In the genomic region with DNA sequence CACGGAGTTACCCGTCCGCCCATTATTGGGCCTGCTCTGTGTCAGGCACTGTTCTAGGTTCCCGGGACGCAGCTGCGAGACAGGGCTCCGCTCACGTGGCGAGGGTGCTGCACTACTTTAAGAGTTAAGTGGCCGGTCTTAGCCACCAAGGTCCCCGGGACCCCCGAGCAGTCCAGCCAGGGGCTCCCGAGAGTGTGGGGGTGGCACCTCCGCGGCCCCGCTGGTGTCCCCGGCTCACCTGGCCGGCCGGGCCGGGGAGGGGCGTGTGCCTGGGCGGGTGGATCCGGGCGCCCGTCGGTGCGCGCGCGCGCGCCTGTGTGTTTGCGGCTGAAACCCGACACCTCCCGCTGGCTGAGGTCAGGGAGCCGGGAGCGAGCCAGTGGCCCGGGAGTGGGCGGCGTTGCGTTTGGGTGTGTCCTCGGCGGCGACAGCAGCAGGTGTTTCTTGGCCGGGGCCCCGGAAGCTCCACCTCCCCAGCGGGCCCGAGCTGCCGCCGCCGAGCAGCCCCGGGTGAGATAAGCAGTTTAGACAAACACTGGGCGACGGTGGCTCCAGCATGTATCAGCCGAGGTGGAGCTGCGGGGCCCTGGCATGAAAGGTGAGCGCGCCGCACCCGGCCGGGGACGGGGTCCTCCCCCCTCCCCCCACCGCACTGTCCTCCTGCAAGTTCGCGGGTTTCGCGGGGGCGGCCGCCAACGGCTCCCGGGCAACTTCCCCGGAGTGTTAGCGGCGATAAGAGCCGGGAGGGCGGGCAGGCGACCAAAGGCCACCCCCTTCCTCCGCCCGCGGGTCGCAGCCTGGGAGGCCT, we compare ENCODE assay signal across 8 cellular contexts. TPM values are rescaled to one million over a fixed set of nuclear protein-coding genes. Genes with fewer than 3 reads are reported as not detected.
DNase-seq lines count a peak whose midpoint lies in the region; ATAC-seq and TF ChIP-seq lines count a peak whose summit lies in the region.

A gene (plus strand): TSS at position 522 of the 808 bp plus-strand sequence. CDS start 70 bp downstream, at position 592.

- peak within 1 kb of the TSS; percentile 62 to 82 (median 70) for H3K4me3 ChIP-seq in BLaER1 treated with 17β-estradiol and CSF1 and Interleukin-3, amounts not matched to agents 10 nM and 100 nM
- H3K4me3 ChIP-seq in ectodermal cell (ENCODE audit: insufficient read depth, low read depth, low read length) (peak within 1 kb of the TSS; percentile 40), lower lobe of right lung (peak within 1 kb of the TSS; percentile 71)

- H4K20me1 ChIP-seq in BLaER1 treated with 17β-estradiol and CSF1 and Interleukin-3, amounts not matched to agents 10 nM and 100 nM, result peaks cover 44 to 77% (median 60%) of the 10 kb centered on the region in 11 experiments

- 0 to 1% methylated on average over 81 of the region's 81 CpGs for WGBS in ectodermal cell, 2 experiments

- H3K4me1 ChIP-seq in BLaER1 treated with 17β-estradiol and CSF1 and Interleukin-3, amounts not matched to agents 10 nM and 100 nM, result peaks cover 49 to 85% (median 79%) of the 10 kb centered on the region in 10 experiments
- peaks cover 43% of the 10 kb centered on the region for H3K4me1 ChIP-seq in ectodermal cell (ENCODE audit: control insufficient read depth, insufficient read depth, low read length)
- peaks cover 83% of the 10 kb centered on the region for H3K4me1 ChIP-seq in lower lobe of right lung

- H3K9ac ChIP-seq in BLaER1 treated with 17β-estradiol and CSF1 and Interleukin-3, amounts not matched to agents 10 nM and 100 nM, result peak within 1 kb of the TSS; percentile 66 to 86 (median 79)

- no peak for TF ChIP-seq CTCF in lower lobe of right lung (IDR thresholded peaks at IDR 0.05)

- intact Hi-C loops in lower lobe of right lung (cut with DNase I), result no loop called here

- peaks cover 0 to 5% (median 0%) of the 10 kb centered on the region in 11 experiments; a peak in 2 of 22 replicates for H3K36me3 ChIP-seq in BLaER1 treated with 17β-estradiol and CSF1 and Interleukin-3, amounts not matched to agents 10 nM and 100 nM
- H3K36me3 ChIP-seq in ectodermal cell (ENCODE audit: control insufficient read depth, insufficient read depth, low read length) (no peaks in the 10 kb centered on the region), lower lobe of right lung (peaks cover 3% of the 10 kb centered on the region)

- H3K27me3 ChIP-seq in BLaER1 treated with 17β-estradiol and CSF1 and Interleukin-3, amounts not matched to agents 10 nM and 100 nM, result peaks cover 0 to 20% (median 0%) of the 10 kb centered on the region in 11 experiments; a peak in 6 of 22 replicates
- H3K27me3 ChIP-seq in ectodermal cell (ENCODE audit: control insufficient read depth, insufficient read depth, low read length, poor library complexity, severe bottlenecking) (peaks cover 70% of the 10 kb centered on the region), lower lobe of right lung (ENCODE audit: low read depth) (no peaks in the 10 kb centered on the region)

- DNase-seq in GM19238 (ENCODE audit: insufficient read length, low spot score), result peak; percentile 92
- DNase-seq in NCI-H460 (ENCODE audit: extremely low read depth, low read depth), result peak; percentile 83
- peak; percentile 76 for DNase-seq in activated CD4-positive, alpha-beta T cell treated with anti-CD3 and anti-CD28 coated beads for 48 hours
- DNase-seq in lower lobe of right lung, result peak; percentile 97
- DNase-seq in stimulated activated CD8-positive, alpha-beta memory T cell treated with anti-CD3 and anti-CD28 coated beads, Interleukin-2, amount 100 ng/mL, for 48 hours (ENCODE audit: low read depth in 2 of 2), result peak; percentile 67 to 69

- H3K27ac ChIP-seq in BLaER1 treated with 17β-estradiol and CSF1 and Interleukin-3, amounts not matched to agents 10 nM and 100 nM, result peak within 1 kb of the TSS in 10 of 11 experiments; percentile 49 to 87 (median 77); a peak in 21 of 22 replicates
- H3K27ac ChIP-seq in ectodermal cell (ENCODE audit: insufficient read depth, low read depth, low read length, poor library complexity, severe bottlenecking) (peak within 1 kb of the TSS; percentile 71), lower lobe of right lung (peak within 1 kb of the TSS; percentile 97)

- no peaks in the 10 kb centered on the region for H3K9me3 ChIP-seq in BLaER1 treated with 17β-estradiol and CSF1 and Interleukin-3, amounts not matched to agents 10 nM and 100 nM (replicated peaks in 1 of 11)
- no peaks in the 10 kb centered on the region for H3K9me3 ChIP-seq in ectodermal cell (ENCODE audit: control insufficient read depth, low read length)
- H3K9me3 ChIP-seq in lower lobe of right lung, result no peaks in the 10 kb centered on the region

- peak within 1 kb of the TSS; percentile 93 to 99 (median 98) for H3K4me2 ChIP-seq in BLaER1 treated with 17β-estradiol and CSF1 and Interleukin-3, amounts not matched to agents 10 nM and 100 nM

- ATAC-seq in HG03432 (IDR thresholded peaks at IDR 0.05; ENCODE audit: unreplicated experiment) (peak; percentile 45), lower lobe of right lung (peak; percentile 65 to 71)

RNA-seq across cellular contexts. Expression of the gene that starts here (rescaled TPM):
- total RNA-seq in NCI-H460 (2014; rRNA removed; shearing (Covaris generic)), result 11.3 and 13.5 TPM in 2 replicates
- 20.6 and 24.8 TPM in 2 replicates for polyA plus RNA-seq in NCI-H460 (2014; cell fraction: nucleus; rRNA removed)
- 22.2 TPM for polyA plus RNA-seq in ectodermal cell (2013, experiment 1 of 4)
- 29.1 TPM for polyA plus RNA-seq in ectodermal cell (2013, experiment 2 of 4)
- polyA plus RNA-seq in ectodermal cell (2013, experiment 3 of 4), result 22.7 TPM
- polyA plus RNA-seq in ectodermal cell (2013, experiment 4 of 4), result 23.8 TPM
- total RNA-seq in lower lobe of right lung, result 85.2 TPM

Comparison
In these comparisons a context has a peak if more than half of its experiments do, and no peak if none do; other contexts are left out.
1. Peak in every context shown above with its lines: DNase-seq, ATAC-seq, H3K4me3 ChIP-seq and H3K27ac ChIP-seq.